In the genomic region with DNA sequence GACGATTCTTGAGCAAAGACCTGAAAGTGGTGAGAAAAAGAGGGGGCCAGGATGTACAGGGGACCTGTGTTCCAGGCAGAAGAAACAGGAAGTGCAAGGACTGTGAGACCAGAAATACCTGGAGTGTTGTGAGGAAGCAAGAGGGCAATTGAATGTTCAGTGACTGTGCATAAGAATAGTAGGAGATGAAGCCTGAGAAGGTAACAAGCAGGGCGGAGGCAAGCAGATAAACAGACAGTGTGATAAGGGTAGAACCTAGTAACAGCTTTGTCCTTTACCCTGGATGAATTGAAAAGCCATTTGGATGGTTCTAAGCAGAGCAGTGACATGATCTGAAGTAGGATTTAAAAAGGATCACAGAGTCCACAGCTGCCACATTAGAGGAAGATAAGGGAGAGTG, we compare ENCODE assay signal across 17 cellular contexts. TPM values are rescaled to one million over a fixed set of nuclear protein-coding genes. Genes with fewer than 3 reads are reported as not detected.
A peak's percentile ranks its signal among the peaks of the same experiment; 100 is the strongest.
DNase-seq lines count a peak whose midpoint lies in the region; ATAC-seq, FAIRE-seq and TF ChIP-seq lines count a peak whose summit lies in the region.
"Had no signal": no experiment of that assay in that cellular context is flagged by ENCODE, and none has a peak within 500 bp of the region (broad histone marks: within the 10 kb centered on the region; RNA-seq: fewer than 3 reads in every experiment).

No MANE protein-coding gene starts in this region.

- H3K36me3 ChIP-seq in SK-N-SH (replicated peaks in 1 of 2; ENCODE audit: control insufficient read depth in 1 of 2, insufficient read depth in 2 of 2, low read length in 1 of 2), result no peaks in the 10 kb centered on the region
- no peaks in the 10 kb centered on the region for H3K36me3 ChIP-seq in keratinocyte (ENCODE audit: control insufficient read depth in 2 of 2, extremely low read depth in 1 of 2, insufficient read depth in 2 of 2, low read length in 2 of 2)
- H3K36me3 ChIP-seq in subcutaneous abdominal adipose tissue (ENCODE audit: control insufficient read depth in 5 of 5, insufficient read depth in 5 of 5, low read length in 5 of 5), result no peaks in the 10 kb centered on the region
- H3K36me3 ChIP-seq in CD8-positive, alpha-beta memory T cell (ENCODE audit: insufficient read depth, low read length), result no peaks in the 10 kb centered on the region
- H3K36me3 ChIP-seq: heart left ventricle had no signal

- H3K27me3 ChIP-seq in SK-N-SH (ENCODE audit: insufficient read depth), result peaks cover 21% of the 10 kb centered on the region
- no peaks in the 10 kb centered on the region for H3K27me3 ChIP-seq in keratinocyte (ENCODE audit: control insufficient read depth, extremely low read depth, insufficient read depth, low read length)
- no peaks in the 10 kb centered on the region for H3K27me3 ChIP-seq in subcutaneous abdominal adipose tissue (ENCODE audit: control insufficient read depth in 5 of 5, insufficient read depth in 4 of 5, low read length in 5 of 5)
- H3K27me3 ChIP-seq in CD8-positive, alpha-beta memory T cell (ENCODE audit: insufficient read depth, low read length, poor library complexity, severe bottlenecking), result peaks cover 8% of the 10 kb centered on the region

- H3K9me1 ChIP-seq in keratinocyte (ENCODE audit: control insufficient read depth, extremely low read depth, insufficient read depth, low read length), result no peaks in the 10 kb centered on the region

- H4K20me1 ChIP-seq in SK-N-SH (ENCODE audit: insufficient read depth), result no peaks in the 10 kb centered on the region; the same call in 1 of the 2 replicates
- H4K20me1 ChIP-seq in keratinocyte (ENCODE audit: control insufficient read depth, extremely low read depth, insufficient read depth, low read length), result no peaks in the 10 kb centered on the region

- H3K36me3 Mint-ChIP-seq in CD8-positive, alpha-beta memory T cell, result peaks cover 0 to 4% (median 1%) of the 10 kb centered on the region in 3 donors

- no peak for ATAC-seq in SK-N-SH treated with all-trans-retinoic acid at 6 μM for 48 hours

- H3K79me2 ChIP-seq in SK-N-SH (ENCODE audit: insufficient read depth) (no peaks in the 10 kb centered on the region), keratinocyte (ENCODE audit: control insufficient read depth, insufficient read depth, low read length) (no peaks in the 10 kb centered on the region)

- no peaks in the 10 kb centered on the region; a peak in 2 of 4 replicates for H3K4me1 ChIP-seq in SK-N-SH (ENCODE audit: control insufficient read depth in 1 of 2, insufficient read depth in 2 of 2, low read depth in 1 of 2, low read length in 1 of 2)
- H3K4me1 ChIP-seq in keratinocyte (ENCODE audit: control insufficient read depth, extremely low read depth, insufficient read depth, low read length), result peaks cover 33% of the 10 kb centered on the region
- peaks cover 4 to 43% (median 24%) of the 10 kb centered on the region in 5 donors for H3K4me1 ChIP-seq in subcutaneous abdominal adipose tissue (ENCODE audit: control insufficient read depth in 5 of 5, insufficient read depth in 5 of 5, low read length in 5 of 5)
- H3K4me1 ChIP-seq in CD8-positive, alpha-beta memory T cell (ENCODE audit: insufficient read depth, low read length), result no peaks in the 10 kb centered on the region

- H3K27me3 Mint-ChIP-seq in CD8-positive, alpha-beta memory T cell, result peaks cover 24 to 36% of the 10 kb centered on the region in 2 donors

- TF ChIP-seq CTCF in SK-N-SH (IDR thresholded peaks at IDR 0.05) (no peak), WI38 (IDR thresholded peaks at IDR 0.05; ENCODE audit: low read depth, low read length) (no peak), keratinocyte (optimal IDR thresholded peaks at IDR 0.05 in 1 of 3, IDR thresholded peaks at IDR 0.05 in 1 of 3, conservative IDR thresholded peaks at IDR 0.05 in 1 of 3; ENCODE audit: extremely low read depth in 1 of 3, insufficient read depth in 2 of 3, low read length in 3 of 3) (no peak)

- H3K4me3 Mint-ChIP-seq in CD8-positive, alpha-beta memory T cell, result no peak overlapping the region
- H3K4me3 Mint-ChIP-seq: activated T-helper 1 cell treated with anti-CD3 and anti-CD28 coated beads, Interleukin-12 subunit alpha, Interleukin-12 subunit beta, Interleukin-2, Interleukin-4 antibody, amounts not matched to agents 30 ng/mL and 10 ng/mL and 1 ng/mL, durations not matched to agents 14 hours and 24 hours and 36 hours had no signal

- H3K9me2 ChIP-seq in SK-N-SH, result no peaks in the 10 kb centered on the region

- peaks cover 3 to 12% (median 5%) of the 10 kb centered on the region in 3 donors for H3K4me1 Mint-ChIP-seq in CD8-positive, alpha-beta memory T cell

- CTCF ChIA-PET in SK-N-SH (lab: Yijun Ruan, JAX), result no interaction called here
- CTCF ChIA-PET in CD8-positive, alpha-beta memory T cell (lab: Charles Lee), result no interaction called here

- no peak for TF ChIP-seq RAD21 in SK-N-SH (IDR thresholded peaks at IDR 0.05; ENCODE audit: low read length)

- H2AFZ ChIP-seq in SK-N-SH (ENCODE audit: low read depth) (peak overlapping the region; percentile 61; the same call in 1 of the 2 replicates), keratinocyte (ENCODE audit: control insufficient read depth, low read length) (peak overlapping the region; percentile 35)

- peaks cover 13% of the 10 kb centered on the region for H3F3A ChIP-seq in SK-N-SH (replicated peaks; ENCODE audit: insufficient read depth)

- POLR2A ChIA-PET in SK-N-SH (lab: Yijun Ruan, JAX), result no interaction called here
- POLR2A ChIA-PET in CD8-positive, alpha-beta memory T cell (lab: Charles Lee), result no interaction called here

- dilution Hi-C loops in keratinocyte (cut with MboI; ENCODE audit: extremely low pct_ligation_motif_present, low sequenced_read_pairs), result no loop called here

- DNase-seq in SK-N-SH (no peak), keratinocyte (ENCODE audit: low read depth, low spot score) (no peak), hypothalamus (lab: John Stamatoyannopoulos, UW) (no peak), NCI-H774 (lab: John Stamatoyannopoulos, UW) (no peak)
- DNase-seq in CD8-positive, alpha-beta memory T cell, result no peak
- DNase-seq: 8988T; activated CD4-positive, alpha-beta T cell treated with anti-CD3 and anti-CD28 coated beads, Interleukin-2, amount 50 U/mL, for 1 hour; heart left ventricle; MV-4-11; NCI-H2171; occipital lobe; T-helper 1 cell had no signal

- no peak overlapping the region for H3K27ac Mint-ChIP-seq in CD8-positive, alpha-beta memory T cell
- H3K27ac Mint-ChIP-seq: activated T-helper 1 cell treated with anti-CD3 and anti-CD28 coated beads, Interleukin-12 subunit alpha, Interleukin-12 subunit beta, Interleukin-2, Interleukin-4 antibody, amounts not matched to agents 30 ng/mL and 10 ng/mL and 1 ng/mL, durations not matched to agents 14 hours and 24 hours and 36 hours had no signal

- TF ChIP-seq EP300 in SK-N-SH (IDR thresholded peaks at IDR 0.05; ENCODE audit: borderline replicate concordance in 1 of 2, low read depth in 1 of 2, low read length in 1 of 2), result no peak

- H3K4me3 ChIP-seq in SK-N-SH (ENCODE audit: low read depth in 2 of 2, low read length in 1 of 2), result 0 out of 4 replicates have a peak overlapping the region, but pooled peaks of 1 of the 2 experiments have one; percentile 2
- H3K4me3 ChIP-seq in WI38 (ENCODE audit: low read depth, low read length), result peak overlapping the region; percentile 16; the same call in 1 of the 2 replicates
- H3K4me3 ChIP-seq in keratinocyte (ENCODE audit: control insufficient read depth in 2 of 3, extremely low read depth in 1 of 3, insufficient read depth in 2 of 3, low read depth in 1 of 3, low read length in 3 of 3), result no peak overlapping the region
- H3K4me3 ChIP-seq in subcutaneous abdominal adipose tissue (ENCODE audit: low read depth in 1 of 5, low read length in 5 of 5), result no peak overlapping the region
- H3K4me3 ChIP-seq in CD8-positive, alpha-beta memory T cell (ENCODE audit: low read length), result no peak overlapping the region
- H3K4me3 ChIP-seq: heart left ventricle had no signal

- H3K9ac ChIP-seq in SK-N-SH (no peak overlapping the region), keratinocyte (ENCODE audit: control insufficient read depth, extremely low read depth, insufficient read depth, low read length) (no peak overlapping the region), subcutaneous abdominal adipose tissue (ENCODE audit: low read length in 5 of 5) (no peak overlapping the region)

- WGBS in SK-N-SH (ENCODE audit: low lambda C conversion rate), result 5% methylated on average over 2 of the region's 2 CpGs

- peak overlapping the region in 1 of 2 experiments; percentile 24; a peak in 1 of 4 replicates for H3K27ac ChIP-seq in SK-N-SH (ENCODE audit: low read depth in 2 of 2, low read length in 1 of 2)
- peak overlapping the region; percentile 25 for H3K27ac ChIP-seq in keratinocyte (ENCODE audit: control insufficient read depth, insufficient read depth, low read length)
- H3K27ac ChIP-seq in subcutaneous abdominal adipose tissue (ENCODE audit: low read depth, low read length), result peak overlapping the region; percentile 95
- no peak overlapping the region for H3K27ac ChIP-seq in CD8-positive, alpha-beta memory T cell (ENCODE audit: low read depth, low read length)

- H3K4me2 ChIP-seq in SK-N-SH (0 out of 2 replicates have a peak overlapping the region, but pooled peaks have one; percentile 28), keratinocyte (ENCODE audit: control insufficient read depth, extremely low read depth, insufficient read depth, low read depth, low read length) (no peak overlapping the region)

- FAIRE-seq in keratinocyte (lab: Jason Lieb, UNC), result no peak
- FAIRE-seq: endometrium had no signal

- no peaks in the 10 kb centered on the region for H3K9me3 ChIP-seq in SK-N-SH
- no peaks in the 10 kb centered on the region for H3K9me3 ChIP-seq in keratinocyte (ENCODE audit: control insufficient read depth, low read depth, low read length)
- no peaks in the 10 kb centered on the region for H3K9me3 ChIP-seq in subcutaneous abdominal adipose tissue (ENCODE audit: control insufficient read depth in 5 of 5, low read length in 5 of 5)
- no peaks in the 10 kb centered on the region for H3K9me3 ChIP-seq in CD8-positive, alpha-beta memory T cell (ENCODE audit: low read length)
- H3K9me3 ChIP-seq: heart left ventricle had no signal

- H3K9me3 Mint-ChIP-seq in CD8-positive, alpha-beta memory T cell, result peaks cover 0 to 4% (median 0%) of the 10 kb centered on the region in 5 donors
- H3K9me3 Mint-ChIP-seq: activated T-helper 1 cell treated with anti-CD3 and anti-CD28 coated beads, Interleukin-12 subunit alpha, Interleukin-12 subunit beta, Interleukin-2, Interleukin-4 antibody, amounts not matched to agents 30 ng/mL and 10 ng/mL and 1 ng/mL, durations not matched to agents 14 hours and 24 hours and 36 hours had no signal

RNA-seq across cellular contexts. Expression of gene PLOD2, which starts 4.0 kb away (rescaled TPM):
- polyA plus RNA-seq in SK-N-SH (2012; rRNA removed) (0.58 and 0.93 TPM in 2 replicates), keratinocyte (14.3 to 30.0 TPM (median 22.3 TPM) in 3 replicates)
- polyA plus RNA-seq in SK-N-SH (2012; cell fraction: cytosol; rRNA removed), result 1.2 and 1.5 TPM in 2 replicates
- 0.56 and 1.0 TPM in 2 replicates for polyA plus RNA-seq in SK-N-SH (2012; cell fraction: nucleus; rRNA removed)
- polyA plus RNA-seq in keratinocyte (2011; ENCODE audit: low read depth), result 30.4 TPM
- polyA plus RNA-seq in keratinocyte (2011; cell fraction: cytosol; rRNA removed), result 10.6 and 19.8 TPM in 2 replicates
- polyA plus RNA-seq in keratinocyte (2011; cell fraction: nucleus; rRNA removed), result 35.2 and 56.0 TPM in 2 replicates
- 8.7 and 26.0 TPM in 2 replicates for polyA plus RNA-seq in keratinocyte (2012; ENCODE audit: low replicate concordance)
- 4.1 to 27.4 TPM (median 16.5 TPM) in 3 replicates for polyA minus RNA-seq in keratinocyte
- polyA minus RNA-seq in keratinocyte (2011; cell fraction: cytosol; rRNA and poly(A)+ RNA removed), result 19.0 TPM
- polyA minus RNA-seq in keratinocyte (2011; cell fraction: nucleus; rRNA and poly(A)+ RNA removed), result 44.4 and 89.7 TPM in 2 replicates
- total RNA-seq in CD8-positive, alpha-beta memory T cell, result under 1 TPM; 0.18 to 0.35 TPM
- polyA plus RNA-seq in CD8-positive, alpha-beta memory T cell, result not detected
